In the genomic region with DNA sequence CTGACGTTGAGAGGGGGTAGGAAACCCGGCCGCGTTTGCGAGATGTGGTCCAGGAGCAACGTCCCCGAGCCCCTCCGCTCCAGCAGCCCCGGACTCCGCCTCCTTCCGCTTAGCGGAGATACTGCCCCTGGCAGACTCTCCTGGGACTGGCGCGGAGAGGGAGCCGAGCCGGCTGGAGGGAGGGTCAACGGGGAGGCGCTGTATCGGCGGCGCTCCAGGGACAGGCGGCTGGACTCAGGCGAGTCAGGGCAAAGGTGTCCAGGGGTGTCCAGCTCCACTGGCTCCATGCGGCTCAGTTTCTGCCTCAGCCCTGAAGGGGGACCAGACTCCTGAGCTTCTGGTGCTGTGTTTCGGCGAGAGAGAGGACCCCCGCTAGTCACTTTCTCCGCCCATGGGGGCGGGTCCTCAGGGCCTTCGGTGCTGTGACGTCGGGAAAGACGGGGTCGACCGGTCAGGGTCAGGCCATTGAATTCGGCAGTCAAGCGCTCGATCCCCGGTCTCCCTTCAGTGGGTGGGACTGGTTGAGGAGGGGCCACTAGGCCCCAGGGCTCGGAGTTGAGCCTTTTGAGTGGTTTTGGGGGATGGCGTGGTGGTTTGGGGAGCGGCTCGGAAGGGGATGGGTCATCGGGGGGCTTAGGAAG, we compare ENCODE assay signal across 1 cellular context.
A peak's percentile ranks its signal among the peaks of the same experiment; 100 is the strongest.
TF ChIP-seq lines count a peak whose summit lies in the region.

No MANE protein-coding gene starts in this region.

TF ChIP-seq in HepG2, 621 proteins besides CTCF, POLR2A, EP300 and RAD21 (continued from another document and continues in another):
- TF ChIP-seq, protein P1, sequence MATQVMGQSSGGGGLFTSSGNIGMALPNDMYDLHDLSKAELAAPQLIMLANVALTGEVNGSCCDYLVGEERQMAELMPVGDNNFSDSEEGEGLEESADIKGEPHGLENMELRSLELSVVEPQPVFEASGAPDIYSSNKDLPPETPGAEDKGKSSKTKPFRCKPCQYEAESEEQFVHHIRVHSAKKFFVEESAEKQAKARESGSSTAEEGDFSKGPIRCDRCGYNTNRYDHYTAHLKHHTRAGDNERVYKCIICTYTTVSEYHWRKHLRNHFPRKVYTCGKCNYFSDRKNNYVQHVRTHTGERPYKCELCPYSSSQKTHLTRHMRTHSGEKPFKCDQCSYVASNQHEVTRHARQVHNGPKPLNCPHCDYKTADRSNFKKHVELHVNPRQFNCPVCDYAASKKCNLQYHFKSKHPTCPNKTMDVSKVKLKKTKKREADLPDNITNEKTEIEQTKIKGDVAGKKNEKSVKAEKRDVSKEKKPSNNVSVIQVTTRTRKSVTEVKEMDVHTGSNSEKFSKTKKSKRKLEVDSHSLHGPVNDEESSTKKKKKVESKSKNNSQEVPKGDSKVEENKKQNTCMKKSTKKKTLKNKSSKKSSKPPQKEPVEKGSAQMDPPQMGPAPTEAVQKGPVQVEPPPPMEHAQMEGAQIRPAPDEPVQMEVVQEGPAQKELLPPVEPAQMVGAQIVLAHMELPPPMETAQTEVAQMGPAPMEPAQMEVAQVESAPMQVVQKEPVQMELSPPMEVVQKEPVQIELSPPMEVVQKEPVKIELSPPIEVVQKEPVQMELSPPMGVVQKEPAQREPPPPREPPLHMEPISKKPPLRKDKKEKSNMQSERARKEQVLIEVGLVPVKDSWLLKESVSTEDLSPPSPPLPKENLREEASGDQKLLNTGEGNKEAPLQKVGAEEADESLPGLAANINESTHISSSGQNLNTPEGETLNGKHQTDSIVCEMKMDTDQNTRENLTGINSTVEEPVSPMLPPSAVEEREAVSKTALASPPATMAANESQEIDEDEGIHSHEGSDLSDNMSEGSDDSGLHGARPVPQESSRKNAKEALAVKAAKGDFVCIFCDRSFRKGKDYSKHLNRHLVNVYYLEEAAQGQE (IDR thresholded peaks at IDR 0.05; ENCODE audit: borderline replicate concordance in 1 of 2, low read depth in 1 of 2, low read length in 2 of 2): no peak
- no peak for TF ChIP-seq ZNF562 (CRISPR knock-in tag; IDR thresholded peaks at IDR 0.05; ENCODE audit: borderline replicate concordance)
- TF ChIP-seq ZNF10 (CRISPR knock-in tag; IDR thresholded peaks at IDR 0.05; ENCODE audit: borderline replicate concordance, low read depth): no peak
- peak; percentile 38; the same call in 1 of the 2 replicates for TF ChIP-seq ESRRA (CRISPR knock-in tag; IDR thresholded peaks at IDR 0.05; ENCODE audit: low read depth)
- TF ChIP-seq, protein P2, sequence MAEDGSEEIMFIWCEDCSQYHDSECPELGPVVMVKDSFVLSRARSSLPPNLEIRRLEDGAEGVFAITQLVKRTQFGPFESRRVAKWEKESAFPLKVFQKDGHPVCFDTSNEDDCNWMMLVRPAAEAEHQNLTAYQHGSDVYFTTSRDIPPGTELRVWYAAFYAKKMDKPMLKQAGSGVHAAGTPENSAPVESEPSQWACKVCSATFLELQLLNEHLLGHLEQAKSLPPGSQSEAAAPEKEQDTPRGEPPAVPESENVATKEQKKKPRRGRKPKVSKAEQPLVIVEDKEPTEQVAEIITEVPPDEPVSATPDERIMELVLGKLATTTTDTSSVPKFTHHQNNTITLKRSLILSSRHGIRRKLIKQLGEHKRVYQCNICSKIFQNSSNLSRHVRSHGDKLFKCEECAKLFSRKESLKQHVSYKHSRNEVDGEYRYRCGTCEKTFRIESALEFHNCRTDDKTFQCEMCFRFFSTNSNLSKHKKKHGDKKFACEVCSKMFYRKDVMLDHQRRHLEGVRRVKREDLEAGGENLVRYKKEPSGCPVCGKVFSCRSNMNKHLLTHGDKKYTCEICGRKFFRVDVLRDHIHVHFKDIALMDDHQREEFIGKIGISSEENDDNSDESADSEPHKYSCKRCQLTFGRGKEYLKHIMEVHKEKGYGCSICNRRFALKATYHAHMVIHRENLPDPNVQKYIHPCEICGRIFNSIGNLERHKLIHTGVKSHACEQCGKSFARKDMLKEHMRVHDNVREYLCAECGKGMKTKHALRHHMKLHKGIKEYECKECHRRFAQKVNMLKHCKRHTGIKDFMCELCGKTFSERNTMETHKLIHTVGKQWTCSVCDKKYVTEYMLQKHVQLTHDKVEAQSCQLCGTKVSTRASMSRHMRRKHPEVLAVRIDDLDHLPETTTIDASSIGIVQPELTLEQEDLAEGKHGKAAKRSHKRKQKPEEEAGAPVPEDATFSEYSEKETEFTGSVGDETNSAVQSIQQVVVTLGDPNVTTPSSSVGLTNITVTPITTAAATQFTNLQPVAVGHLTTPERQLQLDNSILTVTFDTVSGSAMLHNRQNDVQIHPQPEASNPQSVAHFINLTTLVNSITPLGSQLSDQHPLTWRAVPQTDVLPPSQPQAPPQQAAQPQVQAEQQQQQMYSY (CRISPR knock-in tag; IDR thresholded peaks at IDR 0.05): no peak
- no peak for TF ChIP-seq CHCHD3 (CRISPR knock-in tag; IDR thresholded peaks at IDR 0.05)
- TF ChIP-seq, protein P3, sequence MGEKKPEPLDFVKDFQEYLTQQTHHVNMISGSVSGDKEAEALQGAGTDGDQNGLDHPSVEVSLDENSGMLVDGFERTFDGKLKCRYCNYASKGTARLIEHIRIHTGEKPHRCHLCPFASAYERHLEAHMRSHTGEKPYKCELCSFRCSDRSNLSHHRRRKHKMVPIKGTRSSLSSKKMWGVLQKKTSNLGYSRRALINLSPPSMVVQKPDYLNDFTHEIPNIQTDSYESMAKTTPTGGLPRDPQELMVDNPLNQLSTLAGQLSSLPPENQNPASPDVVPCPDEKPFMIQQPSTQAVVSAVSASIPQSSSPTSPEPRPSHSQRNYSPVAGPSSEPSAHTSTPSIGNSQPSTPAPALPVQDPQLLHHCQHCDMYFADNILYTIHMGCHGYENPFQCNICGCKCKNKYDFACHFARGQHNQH (CRISPR knock-in tag; IDR thresholded peaks at IDR 0.05): peak; percentile 77; the same call in 1 of the 2 replicates
- no peak for TF ChIP-seq JUN (CRISPR knock-in tag; IDR thresholded peaks at IDR 0.05)
- no peak for TF ChIP-seq ZNF83 (CRISPR knock-in tag; IDR thresholded peaks at IDR 0.05; ENCODE audit: borderline replicate concordance)
- TF ChIP-seq KAT2B (IDR thresholded peaks at IDR 0.05; ENCODE audit: borderline replicate concordance, low read depth, low read length): no peak
- TF ChIP-seq MBNL3 (CRISPR knock-in tag; conservative IDR thresholded peaks at IDR 0.05): no peak
- TF ChIP-seq, protein P4, sequence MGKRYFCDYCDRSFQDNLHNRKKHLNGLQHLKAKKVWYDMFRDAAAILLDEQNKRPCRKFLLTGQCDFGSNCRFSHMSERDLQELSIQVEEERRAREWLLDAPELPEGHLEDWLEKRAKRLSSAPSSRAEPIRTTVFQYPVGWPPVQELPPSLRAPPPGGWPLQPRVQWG (CRISPR knock-in tag; IDR thresholded peaks at IDR 0.05; ENCODE audit: borderline replicate concordance, low read depth): no peak
- TF ChIP-seq GTF2F1 (IDR thresholded peaks at IDR 0.05; ENCODE audit: low read length): no peak
- TF ChIP-seq ZNF598 (CRISPR knock-in tag; IDR thresholded peaks at IDR 0.05; ENCODE audit: borderline replicate concordance): no peak
- no peak for TF ChIP-seq KDM4B (CRISPR knock-in tag; IDR thresholded peaks at IDR 0.05)
- peak; percentile 79 for TF ChIP-seq NRL (CRISPR knock-in tag; IDR thresholded peaks at IDR 0.05; ENCODE audit: borderline replicate concordance)
- TF ChIP-seq MTA1 (CRISPR knock-in tag; IDR thresholded peaks at IDR 0.05; ENCODE audit: borderline replicate concordance): no peak
- TF ChIP-seq ARNTL (CRISPR knock-in tag; IDR thresholded peaks at IDR 0.05): no peak
- TF ChIP-seq, protein P5, sequence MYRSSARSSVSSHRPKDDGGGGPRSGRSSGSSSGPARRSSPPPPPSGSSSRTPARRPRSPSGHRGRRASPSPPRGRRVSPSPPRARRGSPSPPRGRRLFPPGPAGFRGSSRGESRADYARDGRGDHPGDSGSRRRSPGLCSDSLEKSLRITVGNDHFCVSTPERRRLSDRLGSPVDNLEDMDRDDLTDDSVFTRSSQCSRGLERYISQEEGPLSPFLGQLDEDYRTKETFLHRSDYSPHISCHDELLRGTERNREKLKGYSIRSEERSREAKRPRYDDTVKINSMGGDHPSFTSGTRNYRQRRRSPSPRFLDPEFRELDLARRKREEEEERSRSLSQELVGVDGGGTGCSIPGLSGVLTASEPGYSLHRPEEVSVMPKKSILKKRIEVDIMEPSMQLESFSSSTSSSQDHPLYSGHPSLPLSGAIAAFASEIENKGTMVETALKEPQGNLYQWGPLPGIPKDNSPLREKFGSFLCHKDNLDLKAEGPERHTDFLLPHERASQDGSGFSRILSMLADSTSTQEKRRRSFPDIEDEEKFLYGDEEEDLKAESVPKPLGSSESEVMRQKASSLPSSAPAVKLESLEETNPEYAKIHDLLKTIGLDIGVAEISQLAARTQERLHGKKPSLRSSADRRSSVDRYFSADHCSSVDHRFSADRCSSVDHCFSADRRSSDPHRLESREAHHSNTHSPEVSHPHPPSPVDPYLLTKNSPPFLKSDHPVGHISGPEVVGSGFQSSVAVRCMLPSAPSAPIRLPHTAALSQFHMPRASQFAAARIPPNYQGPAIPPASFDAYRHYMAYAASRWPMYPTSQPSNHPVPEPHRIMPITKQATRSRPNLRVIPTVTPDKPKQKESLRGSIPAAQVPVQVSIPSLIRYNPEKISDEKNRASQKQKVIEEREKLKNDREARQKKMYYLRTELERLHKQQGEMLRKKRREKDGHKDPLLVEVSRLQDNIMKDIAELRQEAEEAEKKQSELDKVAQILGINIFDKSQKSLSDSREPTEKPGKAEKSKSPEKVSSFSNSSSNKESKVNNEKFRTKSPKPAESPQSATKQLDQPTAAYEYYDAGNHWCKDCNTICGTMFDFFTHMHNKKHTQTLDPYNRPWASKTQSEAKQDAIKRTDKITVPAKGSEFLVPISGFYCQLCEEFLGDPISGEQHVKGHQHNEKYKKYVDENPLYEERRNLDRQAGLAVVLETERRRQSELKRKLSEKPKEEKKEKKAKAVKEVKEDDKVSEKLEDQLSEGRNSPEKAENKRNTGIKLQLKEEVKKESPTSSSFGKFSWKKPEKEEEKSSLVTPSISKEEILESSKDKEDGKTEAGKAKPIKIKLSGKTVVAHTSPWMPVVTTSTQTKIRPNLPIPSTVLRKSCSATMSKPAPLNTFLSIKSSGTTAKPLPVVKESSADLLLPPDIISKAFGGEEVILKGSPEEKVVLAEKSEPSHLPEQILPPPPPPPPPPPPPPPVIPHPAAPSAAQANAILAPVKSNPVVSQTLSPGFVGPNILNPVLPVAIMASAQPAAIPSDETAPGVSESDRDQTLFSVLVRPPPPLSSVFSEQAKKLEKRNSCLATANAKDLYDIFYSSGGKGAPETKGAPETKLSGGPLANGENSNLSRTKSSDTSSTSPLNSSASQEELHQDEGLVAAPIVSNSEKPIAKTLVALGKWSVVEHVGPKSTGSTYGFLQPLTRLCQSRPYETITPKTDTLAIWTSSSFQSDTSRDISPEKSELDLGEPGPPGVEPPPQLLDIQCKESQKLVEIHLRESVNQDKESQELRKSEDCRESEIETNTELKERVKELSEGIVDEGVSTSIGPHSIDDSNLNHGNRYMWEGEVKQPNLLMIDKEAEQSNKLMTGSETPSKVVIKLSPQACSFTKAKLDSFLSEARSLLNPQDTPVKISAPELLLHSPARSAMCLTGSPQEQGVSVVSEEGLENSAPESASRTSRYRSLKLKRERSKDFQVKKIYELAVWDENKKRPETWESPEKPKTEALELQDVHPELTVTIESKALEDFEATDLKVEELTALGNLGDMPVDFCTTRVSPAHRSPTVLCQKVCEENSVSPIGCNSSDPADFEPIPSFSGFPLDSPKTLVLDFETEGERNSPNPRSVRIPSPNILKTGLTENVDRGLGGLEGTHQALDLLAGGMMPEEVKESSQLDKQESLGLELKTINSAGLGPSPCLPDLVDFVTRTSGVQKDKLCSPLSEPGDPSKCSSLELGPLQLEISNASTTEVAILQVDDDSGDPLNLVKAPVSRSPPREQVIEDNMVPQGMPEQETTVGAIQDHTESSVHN (CRISPR knock-in tag; IDR thresholded peaks at IDR 0.05): no peak; the same call in 1 of the 2 replicates
- no peak; the same call in 1 of the 2 replicates for TF ChIP-seq ZNF296 (CRISPR knock-in tag; conservative IDR thresholded peaks at IDR 0.05)
- TF ChIP-seq RBAK (CRISPR knock-in tag; IDR thresholded peaks at IDR 0.05): no peak
- TF ChIP-seq PTBP1 (IDR thresholded peaks at IDR 0.05; ENCODE audit: low read depth, low read length, poor library complexity, severe bottlenecking): peak; percentile 46
- TF ChIP-seq, protein P6, sequence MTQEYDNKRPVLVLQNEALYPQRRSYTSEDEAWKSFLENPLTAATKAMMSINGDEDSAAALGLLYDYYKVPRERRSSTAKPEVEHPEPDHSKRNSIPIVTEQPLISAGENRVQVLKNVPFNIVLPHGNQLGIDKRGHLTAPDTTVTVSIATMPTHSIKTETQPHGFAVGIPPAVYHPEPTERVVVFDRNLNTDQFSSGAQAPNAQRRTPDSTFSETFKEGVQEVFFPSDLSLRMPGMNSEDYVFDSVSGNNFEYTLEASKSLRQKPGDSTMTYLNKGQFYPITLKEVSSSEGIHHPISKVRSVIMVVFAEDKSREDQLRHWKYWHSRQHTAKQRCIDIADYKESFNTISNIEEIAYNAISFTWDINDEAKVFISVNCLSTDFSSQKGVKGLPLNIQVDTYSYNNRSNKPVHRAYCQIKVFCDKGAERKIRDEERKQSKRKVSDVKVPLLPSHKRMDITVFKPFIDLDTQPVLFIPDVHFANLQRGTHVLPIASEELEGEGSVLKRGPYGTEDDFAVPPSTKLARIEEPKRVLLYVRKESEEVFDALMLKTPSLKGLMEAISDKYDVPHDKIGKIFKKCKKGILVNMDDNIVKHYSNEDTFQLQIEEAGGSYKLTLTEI (CRISPR knock-in tag; conservative IDR thresholded peaks at IDR 0.05): no peak
- TF ChIP-seq, protein P7, sequence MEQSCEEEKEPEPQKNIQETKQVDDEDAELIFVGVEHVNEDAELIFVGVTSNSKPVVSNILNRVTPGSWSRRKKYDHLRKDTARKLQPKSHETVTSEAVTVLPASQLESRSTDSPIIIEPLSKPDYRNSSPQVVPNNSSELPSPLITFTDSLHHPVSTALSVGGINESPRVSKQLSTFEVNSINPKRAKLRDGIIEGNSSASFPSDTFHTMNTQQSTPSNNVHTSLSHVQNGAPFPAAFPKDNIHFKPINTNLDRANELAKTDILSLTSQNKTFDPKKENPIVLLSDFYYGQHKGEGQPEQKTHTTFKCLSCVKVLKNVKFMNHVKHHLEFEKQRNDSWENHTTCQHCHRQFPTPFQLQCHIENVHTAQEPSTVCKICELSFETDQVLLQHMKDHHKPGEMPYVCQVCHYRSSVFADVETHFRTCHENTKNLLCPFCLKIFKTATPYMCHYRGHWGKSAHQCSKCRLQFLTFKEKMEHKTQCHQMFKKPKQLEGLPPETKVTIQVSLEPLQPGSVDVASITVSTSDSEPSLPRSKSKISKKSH (CRISPR knock-in tag; IDR thresholded peaks at IDR 0.05; ENCODE audit: borderline replicate concordance): no peak
- peak; percentile 49; the same call in 1 of the 2 replicates for TF ChIP-seq SALL1 (CRISPR knock-in tag; IDR thresholded peaks at IDR 0.05)
- no peak for TF ChIP-seq PAF1 (CRISPR knock-in tag; IDR thresholded peaks at IDR 0.05)
- no peak for TF ChIP-seq ZNF383 (CRISPR knock-in tag; IDR thresholded peaks at IDR 0.05; ENCODE audit: borderline replicate concordance)
- TF ChIP-seq MTF2 (CRISPR knock-in tag; IDR thresholded peaks at IDR 0.05; ENCODE audit: borderline replicate concordance): no peak
- no peak for TF ChIP-seq MAZ (IDR thresholded peaks at IDR 0.05; ENCODE audit: borderline replicate concordance, low read depth, low read length)
- peak; percentile 40; the same call in 1 of the 2 replicates for TF ChIP-seq MAZ (CRISPR knock-in tag; IDR thresholded peaks at IDR 0.05; ENCODE audit: low read depth)
- TF ChIP-seq, protein P8, sequence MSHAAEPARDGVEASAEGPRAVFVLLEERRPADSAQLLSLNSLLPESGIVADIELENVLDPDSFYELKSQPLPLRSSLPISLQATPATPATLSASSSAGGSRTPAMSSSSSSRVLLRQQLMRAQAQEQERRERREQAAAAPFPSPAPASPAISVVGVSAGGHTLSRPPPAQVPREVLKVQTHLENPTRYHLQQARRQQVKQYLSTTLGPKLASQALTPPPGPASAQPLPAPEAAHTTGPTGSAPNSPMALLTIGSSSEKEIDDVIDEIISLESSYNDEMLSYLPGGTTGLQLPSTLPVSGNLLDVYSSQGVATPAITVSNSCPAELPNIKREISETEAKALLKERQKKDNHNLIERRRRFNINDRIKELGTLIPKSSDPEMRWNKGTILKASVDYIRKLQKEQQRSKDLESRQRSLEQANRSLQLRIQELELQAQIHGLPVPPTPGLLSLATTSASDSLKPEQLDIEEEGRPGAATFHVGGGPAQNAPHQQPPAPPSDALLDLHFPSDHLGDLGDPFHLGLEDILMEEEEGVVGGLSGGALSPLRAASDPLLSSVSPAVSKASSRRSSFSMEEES (CRISPR knock-in tag; IDR thresholded peaks at IDR 0.05): no peak
